In the genomic region with DNA sequence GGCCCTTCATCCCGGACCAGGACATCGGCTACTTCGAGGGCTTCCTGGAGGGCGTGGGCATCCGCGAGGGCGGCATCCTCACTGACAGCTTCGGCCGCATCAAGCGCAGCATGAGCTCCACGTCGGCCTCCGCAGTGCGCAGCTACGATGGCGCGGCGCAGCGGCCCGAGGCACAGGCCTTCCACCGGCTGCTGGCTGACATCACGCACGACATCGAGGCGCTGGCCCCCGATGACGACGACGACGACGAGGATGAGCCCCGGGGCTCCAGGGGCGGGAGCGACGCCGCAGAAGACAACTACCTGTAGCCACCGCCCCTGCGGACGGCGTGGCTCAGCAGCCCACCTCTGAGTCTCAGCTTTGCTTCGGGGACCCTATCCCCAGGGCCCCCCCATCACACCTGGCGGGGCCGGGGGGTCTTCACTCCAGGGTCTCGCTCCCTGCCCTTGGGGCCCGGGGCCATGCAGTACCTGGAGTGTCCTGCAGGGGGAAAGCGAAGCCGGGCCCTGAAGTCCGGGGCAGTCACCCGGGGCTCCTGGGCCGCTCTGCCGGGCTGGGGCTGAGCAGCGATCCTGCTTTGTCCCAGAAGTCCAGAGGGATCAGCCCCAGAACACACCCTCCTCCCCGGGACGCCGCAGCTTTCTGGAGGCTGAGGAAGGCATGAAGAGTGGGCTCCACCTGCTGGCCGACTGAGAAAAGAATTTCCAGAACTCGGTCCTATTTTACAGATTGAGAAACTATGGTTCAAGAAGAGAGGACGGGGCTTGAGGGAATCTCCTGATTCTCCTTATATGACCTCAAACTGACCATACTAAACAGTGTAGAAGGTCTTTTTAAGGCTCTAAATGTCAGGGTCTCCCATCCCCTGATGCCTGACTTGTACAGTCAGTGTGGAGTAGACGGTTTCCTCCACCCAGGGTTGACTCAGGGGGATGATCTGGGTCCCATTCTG, we compare ENCODE assay signal across 8 cellular contexts. TPM values are rescaled to one million over a fixed set of nuclear protein-coding genes. Genes with fewer than 3 reads are reported as not detected.
DNase-seq lines count a peak whose midpoint lies in the region; ATAC-seq and TF ChIP-seq lines count a peak whose summit lies in the region.

No MANE protein-coding gene starts in this region.

- no peak overlapping the region for H3K4me3 ChIP-seq in MG63
- H3K4me3 ChIP-seq in RWPE2 (ENCODE audit: severe bottlenecking) = peak overlapping the region; percentile 8
- H3K4me3 ChIP-seq in foreskin fibroblast (ENCODE audit: low read depth in 1 of 2, low read length in 2 of 2) = peak overlapping the region; percentile 4 to 25
- H3K4me3 ChIP-seq in neutrophil (ENCODE audit: low read depth in 1 of 2, low read length in 1 of 2) = peak overlapping the region; percentile 62 to 66
- no peak overlapping the region for H3K4me3 ChIP-seq in thyroid gland (replicated peaks in 1 of 3)

- TF ChIP-seq CTCF in RWPE2 (IDR thresholded peaks at IDR 0.05; ENCODE audit: poor library complexity, severe bottlenecking) = peak; percentile 100
- TF ChIP-seq CTCF in foreskin fibroblast (IDR thresholded peaks at IDR 0.05; ENCODE audit: low read depth, low read length) = peak; percentile 85
- TF ChIP-seq CTCF in neutrophil (IDR thresholded peaks at IDR 0.05) = peak; percentile 97
- TF ChIP-seq CTCF in thyroid gland (IDR thresholded peaks at IDR 0.05) = peak; percentile 78 to 87 (median 84)

- H3K9me3 ChIP-seq in MG63 (no peaks in the 10 kb centered on the region), RWPE2 (ENCODE audit: severe bottlenecking) (no peaks in the 10 kb centered on the region), neutrophil (no peaks in the 10 kb centered on the region), thyroid gland (no peaks in the 10 kb centered on the region)

- 6 to 37% methylated on average over 16 to 31 of the region's 59 CpGs for WGBS in thyroid gland, 2 donors

- ATAC-seq in RWPE2 (ENCODE audit: low read depth) = peak; percentile 92

- H3K4me1 ChIP-seq in RWPE2 (ENCODE audit: insufficient read depth, poor library complexity, severe bottlenecking) = no peaks in the 10 kb centered on the region
- H3K4me1 ChIP-seq in neutrophil (ENCODE audit: control insufficient read depth in 1 of 2, insufficient read depth in 1 of 2, low read depth in 1 of 2, low read length in 1 of 2) = peaks cover 57 to 58% of the 10 kb centered on the region in 2 experiments
- H3K4me1 ChIP-seq in thyroid gland = peaks cover 5% of the 10 kb centered on the region in 2 donors

- no peak for TF ChIP-seq POLR2A in thyroid gland (IDR thresholded peaks at IDR 0.05)

- intact Hi-C loops in thyroid gland (cut with DNase I) = loop anchor here (10.0 kb wide), 1 partner anchor 206 kb away; no protein-coding TSS in a partner anchor

- peak; percentile 89 for DNase-seq in EH (ENCODE audit: low read depth)
- DNase-seq in MG63 = peak; percentile 85
- peak; percentile 94 for DNase-seq in RWPE2 (ENCODE audit: low spot score)
- peak; percentile 35 for DNase-seq in activated T-helper 9 cell treated with anti-CD3 and anti-CD28 coated beads, Interleukin-2, amount 50 U/mL, for 16 hours (ENCODE audit: low read depth)
- DNase-seq in foreskin fibroblast = peak; percentile 65 to 88
- DNase-seq in thyroid gland = peak; percentile 80 to 84
- DNase-seq in GM19240 (ENCODE audit: insufficient read length, low spot score) = no peak

- H3K36me3 ChIP-seq in MG63 (no peaks in the 10 kb centered on the region), RWPE2 (ENCODE audit: low read depth) (no peaks in the 10 kb centered on the region), neutrophil (no peaks in the 10 kb centered on the region), thyroid gland (no peaks in the 10 kb centered on the region)

- no peak overlapping the region for H3K27ac ChIP-seq in RWPE2 (ENCODE audit: poor library complexity, severe bottlenecking)
- H3K27ac ChIP-seq in neutrophil = peak overlapping the region; percentile 99
- no peak overlapping the region for H3K27ac ChIP-seq in thyroid gland

- H3K27me3 ChIP-seq in MG63 = peaks cover 10% of the 10 kb centered on the region; the same call in 1 of the 2 replicates
- H3K27me3 ChIP-seq in RWPE2 (ENCODE audit: insufficient read depth, poor library complexity, severe bottlenecking) = peaks cover 48% of the 10 kb centered on the region
- H3K27me3 ChIP-seq in neutrophil = no peaks in the 10 kb centered on the region
- no peaks in the 10 kb centered on the region for H3K27me3 ChIP-seq in thyroid gland

RNA-seq across cellular contexts. Expression of a gene that starts 20.8 kb away (rescaled TPM):
- not detected in 2 replicates for total RNA-seq in MG63 (2014; rRNA removed; shearing (Covaris generic); ENCODE audit: low replicate concordance)
- 1 to 10 TPM; 3.1 to 5.9 (median 4.8) TPM for total RNA-seq in thyroid gland

RNA-seq across cellular contexts. Expression of a gene that starts 21.0 kb away (rescaled TPM):
- total RNA-seq in MG63 (2014; rRNA removed; shearing (Covaris generic); ENCODE audit: low replicate concordance) = not detected in 2 replicates
- 10 to 100 TPM in 1 of 4 donors, 1 to 10 TPM in 3; 7.4 to 16.0 (median 9.7) TPM for total RNA-seq in thyroid gland

Comparison
In these comparisons a context has a peak if more than half of its experiments do, and no peak if none do; other contexts are left out.
1. H3K4me3 ChIP-seq: peak in RWPE2 (single experiment), foreskin fibroblast (2 of 2) and neutrophil (2 of 2); none in MG63 (single experiment) and thyroid gland (0 of 3).
2. Peak in every context shown above with its lines, with median percentiles within 50 percentile points of each other: CTCF ChIP-seq.